Comparison of ENCODE assay signal across 19 cellular contexts in genomic region chr1:222084996-222085395, GRCh38.
DNase-seq lines count a peak whose midpoint lies in the region; ATAC-seq and TF ChIP-seq lines count a peak whose summit lies in the region.
"Had no signal": no experiment of that assay in that cellular context is flagged by ENCODE, and none has a peak within 500 bp of the region (broad histone marks: within the 10 kb centered on the region; RNA-seq: fewer than 3 reads in every experiment).

No MANE protein-coding gene starts in this region.

- intact Hi-C loops in heart right ventricle (cut with DNase I), result no loop called here
- intact Hi-C loops in left ventricle myocardium inferior (cut with micrococcal nuclease), result no loop called here
- intact Hi-C loops in CD4-positive, alpha-beta T cell (cut with DNase I, micrococcal nuclease), result no loop called here

- DNase-seq in heart right ventricle (no peak), left ventricle myocardium inferior (no peak), RPMI7951 (ENCODE audit: low read depth) (peak; percentile 55), stromal cell of bone marrow (ENCODE audit: low read depth) (peak; percentile 76), Ammon's horn (ENCODE audit: low spot score) (no peak)
- DNase-seq in CD4-positive, alpha-beta T cell, result no peak
- DNase-seq: ACHN; activated B cell treated with CpG ODN at 0.5 μM for 24 hours; activated naive CD4-positive, alpha-beta T cell treated with anti-CD3 and anti-CD28 coated beads, Interleukin-2, amount 50 U/mL, for 16 hours; activated T-cell treated with anti-CD3 and anti-CD28 coated beads, Interleukin-2, amount 50 U/mL, for 72 hours; NCI-H1417 treated with DMSO at 0.1 percent for 48 hours; NCI-H2171; stimulated activated CD4-positive, alpha-beta T cell treated with anti-CD3 and anti-CD28 coated beads, Interleukin-12 subunit alpha, Interleukin-12 subunit beta, amount 100 ng/mL, for 4 hours had no signal

- peaks cover 17% of the 10 kb centered on the region for H3K27me3 Mint-ChIP-seq in CD4-positive, alpha-beta T cell

- H3K9me3 Mint-ChIP-seq in CD4-positive, alpha-beta T cell, result no peaks in the 10 kb centered on the region
- H3K9me3 Mint-ChIP-seq: activated B cell treated with CpG ODN at 0.5 μM for 24 hours had no signal

- H3K27me3 ChIP-seq in heart right ventricle (no peaks in the 10 kb centered on the region), left ventricle myocardium inferior (ENCODE audit: low read depth) (no peaks in the 10 kb centered on the region), gastroesophageal sphincter (no peaks in the 10 kb centered on the region)
- no peaks in the 10 kb centered on the region for H3K27me3 ChIP-seq in CD4-positive, alpha-beta T cell (ENCODE audit: control insufficient read depth, insufficient read depth, low read length)
- H3K27me3 ChIP-seq: neural progenitor cell, suprapubic skin had no signal

- CTCF ChIA-PET in CD4-positive, alpha-beta T cell (lab: Charles Lee), result interaction anchor here (0.8 to 0.9 kb wide), 2 partner anchors 10 to 12 kb away, joined by 3 read pairs; no protein-coding TSS in a partner anchor

- no peak overlapping the region for H3K4me3 ChIP-seq in heart right ventricle
- no peak overlapping the region for H3K4me3 ChIP-seq in left ventricle myocardium inferior
- H3K4me3 ChIP-seq in gastroesophageal sphincter, result no peak overlapping the region
- H3K4me3 ChIP-seq: neural progenitor cell, prostate gland, suprapubic skin had no signal

- H3K4me3 Mint-ChIP-seq in CD4-positive, alpha-beta T cell, result no peak overlapping the region
- H3K4me3 Mint-ChIP-seq: activated B cell treated with CpG ODN at 0.5 μM for 24 hours; activated T-cell treated with anti-CD3 and anti-CD28 coated beads, Interleukin-2, amount 50 U/mL, for 72 hours; neural progenitor cell had no signal

- no peaks in the 10 kb centered on the region for H3K4me1 ChIP-seq in heart right ventricle
- H3K4me1 ChIP-seq in left ventricle myocardium inferior, result no peaks in the 10 kb centered on the region
- no peaks in the 10 kb centered on the region for H3K4me1 ChIP-seq in gastroesophageal sphincter
- H3K4me1 ChIP-seq: neural progenitor cell, prostate gland, suprapubic skin had no signal

- H3K9me3 ChIP-seq in heart right ventricle (peaks cover 0 to 16% (median 0%) of the 10 kb centered on the region in 11 donors), left ventricle myocardium inferior (replicated peaks) (peaks cover 13% of the 10 kb centered on the region), gastroesophageal sphincter (peaks cover 0 to 11% (median 0%) of the 10 kb centered on the region in 3 donors)
- no peaks in the 10 kb centered on the region for H3K9me3 ChIP-seq in CD4-positive, alpha-beta T cell (ENCODE audit: control insufficient read depth, low read length)
- H3K9me3 ChIP-seq: prostate gland, suprapubic skin had no signal

- POLR2A ChIA-PET in CD4-positive, alpha-beta T cell (lab: Charles Lee), result no interaction called here

- H3K36me3 Mint-ChIP-seq in CD4-positive, alpha-beta T cell (ENCODE audit: low read depth), result no peaks in the 10 kb centered on the region
- H3K36me3 Mint-ChIP-seq: neural progenitor cell had no signal

- WGBS in heart right ventricle, 2 donors, result 46 to 50% methylated on average over 1 of the region's 1 CpG
- 10 to 80% methylated on average over 1 of the region's 1 CpG for WGBS in gastroesophageal sphincter (ENCODE audit: low coverage in 1 of 2), 2 donors

- no peak for TF ChIP-seq POLR2A in gastroesophageal sphincter (IDR thresholded peaks at IDR 0.05)

- ATAC-seq in heart right ventricle, result peak in 6 of 8 donors; percentile 33 to 94 (median 59)
- peak; percentile 79 for ATAC-seq in gastroesophageal sphincter
- no peak for ATAC-seq in GM21786 (IDR thresholded peaks at IDR 0.05; ENCODE audit: unreplicated experiment)
- no peak for ATAC-seq in CD4-positive, alpha-beta T cell (ENCODE audit: poor library complexity)
- ATAC-seq: activated T-cell treated with anti-CD3 and anti-CD28 coated beads, Interleukin-2, amount 50 U/mL, for 72 hours; left lobe of liver had no signal

- no peak for TF ChIP-seq EP300 in gastroesophageal sphincter (IDR thresholded peaks at IDR 0.05)

- TF ChIP-seq CTCF in heart right ventricle (IDR thresholded peaks at IDR 0.05) (no peak), left ventricle myocardium inferior (IDR thresholded peaks at IDR 0.05; ENCODE audit: borderline replicate concordance) (no peak), gastroesophageal sphincter (IDR thresholded peaks at IDR 0.05) (no peak)
- no peak for TF ChIP-seq CTCF in CD4-positive, alpha-beta T cell (IDR thresholded peaks at IDR 0.05)

- H3K36me3 ChIP-seq in heart right ventricle (no peaks in the 10 kb centered on the region), left ventricle myocardium inferior (no peaks in the 10 kb centered on the region), gastroesophageal sphincter (no peaks in the 10 kb centered on the region)
- H3K36me3 ChIP-seq: neural progenitor cell, prostate gland, suprapubic skin had no signal

- H3K4me1 Mint-ChIP-seq in CD4-positive, alpha-beta T cell (ENCODE audit: low read depth), result no peaks in the 10 kb centered on the region

- H3K27ac Mint-ChIP-seq in CD4-positive, alpha-beta T cell, result no peak overlapping the region
- H3K27ac Mint-ChIP-seq: activated B cell treated with CpG ODN at 0.5 μM for 24 hours; activated T-cell treated with anti-CD3 and anti-CD28 coated beads, Interleukin-2, amount 50 U/mL, for 72 hours; neural progenitor cell had no signal

- H3K27ac ChIP-seq in heart right ventricle (no peak overlapping the region), left ventricle myocardium inferior (replicated peaks) (no peak overlapping the region), gastroesophageal sphincter (no peak overlapping the region)
- no peak overlapping the region for H3K27ac ChIP-seq in CD4-positive, alpha-beta T cell (ENCODE audit: low read depth, low read length)
- H3K27ac ChIP-seq: neural progenitor cell, prostate gland, suprapubic skin had no signal

Comparison
In these comparisons a context has a peak if more than half of its experiments do, and no peak if none do; other contexts are left out.
1. ATAC-seq: peak in heart right ventricle (6 of 8) and gastroesophageal sphincter (single experiment); none in GM21786 (single experiment) and CD4-positive, alpha-beta T cell (single experiment).
2. DNase-seq: peak in RPMI7951 (single experiment) and stromal cell of bone marrow (single experiment); none in heart right ventricle (0 of 2), left ventricle myocardium inferior (single experiment), Ammon's horn (single experiment) and CD4-positive, alpha-beta T cell (0 of 10).